19 cellular contexts compared by ENCODE assay signal in the genomic region with DNA sequence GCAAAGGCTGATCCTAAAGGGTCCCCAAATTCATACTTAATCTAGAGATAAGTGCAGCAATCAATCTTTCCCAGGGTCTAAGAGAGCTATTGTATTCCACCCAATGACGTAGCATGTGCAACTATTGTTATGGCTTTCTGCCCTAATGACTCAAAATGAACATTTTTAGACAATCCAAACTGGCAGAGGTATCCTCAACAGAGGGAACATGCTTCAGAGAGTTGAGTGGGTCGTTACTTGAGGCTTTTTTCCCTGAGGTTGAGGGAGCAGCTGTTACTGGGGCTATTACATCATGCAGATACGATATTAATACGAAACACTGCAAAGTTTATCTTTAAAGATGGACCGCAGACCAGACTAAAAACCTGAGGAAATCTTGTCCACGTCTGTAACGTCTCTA.
"Had no signal": no experiment of that assay in that cellular context is flagged by ENCODE, and none has a peak within 500 bp of the region (broad histone marks: within the 10 kb centered on the region; RNA-seq: fewer than 3 reads in every experiment).

No MANE protein-coding gene starts in this region.

- H3K4me1 ChIP-seq: heart left ventricle, right atrium auricular region had no signal

- H3K27me3 ChIP-seq: dorsolateral prefrontal cortex, neutrophil, ovary, right atrium auricular region had no signal

- H3K36me3 ChIP-seq: heart left ventricle, neutrophil, ovary, right atrium auricular region had no signal

- DNase-seq: cortex of kidney; effector CD8-positive, alpha-beta T cell; heart left ventricle; hippocampal formation; left colon; left ventricle myocardium superior; mesenchymal stem cell; naive thymus-derived CD4-positive, alpha-beta T cell; nephron progenitor cell; ovary; stimulated activated CD4-positive, alpha-beta T cell treated with anti-CD3 and anti-CD28 coated beads, Interleukin-2, amount 100 ng/mL, for 48 hours; stimulated activated naive CD4-positive, alpha-beta T cell treated with Interleukin-2 at 50 U/mL for 16 hours; trophoblast cell had no signal

- FAIRE-seq: frontal cortex had no signal

- H3K9me3 ChIP-seq: heart left ventricle, neutrophil, ovary, right atrium auricular region had no signal

- ATAC-seq: heart left ventricle; left colon; left ventricle myocardium superior; naive thymus-derived CD4-positive, alpha-beta T cell had no signal

- H3K27ac ChIP-seq: heart left ventricle, neutrophil, ovary, right atrium auricular region had no signal

- H3K4me3 ChIP-seq: dorsolateral prefrontal cortex, heart left ventricle, lung, ovary, right atrium auricular region, smooth muscle cell had no signal

- H3K4me2 ChIP-seq: smooth muscle cell had no signal
